Comparison of ENCODE assay signal across 8 cellular contexts in the genomic region with DNA sequence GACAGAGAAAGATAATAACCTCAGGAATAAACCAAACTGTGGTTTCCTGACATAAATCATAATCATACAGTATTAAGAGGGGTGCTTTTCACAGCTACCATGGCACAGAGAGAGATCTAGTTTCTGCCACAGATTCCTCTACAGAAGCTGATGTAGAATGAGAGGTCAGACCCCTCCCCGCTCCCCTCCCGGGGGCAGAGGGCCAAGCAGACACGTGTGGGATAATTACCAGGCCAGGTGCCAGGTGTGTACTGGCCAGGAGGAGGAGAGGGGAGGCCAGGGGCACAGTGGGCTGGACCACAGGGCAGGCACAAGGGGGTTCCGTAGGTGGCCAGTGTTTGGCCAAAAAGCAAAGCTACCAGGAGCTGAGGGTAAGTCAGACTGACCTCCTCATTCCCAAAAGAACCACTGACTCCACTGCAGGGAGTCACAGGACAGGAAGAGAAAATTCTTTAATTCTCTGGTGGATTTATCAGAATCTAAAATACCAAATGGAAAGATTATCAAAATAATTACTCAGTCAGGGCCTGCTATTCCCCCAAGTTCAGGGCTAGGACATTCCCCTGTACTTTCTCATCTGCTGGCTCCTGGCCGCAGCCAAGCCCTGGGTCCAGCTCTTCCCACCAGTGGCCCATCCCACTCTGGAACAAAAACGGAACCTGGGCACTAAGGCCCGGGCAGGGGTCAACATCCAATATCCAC. TPM values are rescaled to one million over a fixed set of nuclear protein-coding genes. Genes with fewer than 3 reads are reported as not detected.
A peak's percentile ranks its signal among the peaks of the same experiment; 100 is the strongest.
DNase-seq lines count a peak whose midpoint lies in the region; ATAC-seq and TF ChIP-seq lines count a peak whose summit lies in the region.

No MANE protein-coding gene starts in this region.

- H3K27me3 ChIP-seq in right lobe of liver (no peaks in the 10 kb centered on the region), thymus (ENCODE audit: control insufficient read depth, insufficient read depth) (no peaks in the 10 kb centered on the region)

- ATAC-seq in right lobe of liver (peak; percentile 31 to 75 (median 50)), GM21737 (IDR thresholded peaks at IDR 0.05; ENCODE audit: unreplicated experiment) (no peak)

- H3K4me1 ChIP-seq in right lobe of liver (peaks cover 0 to 25% (median 5%) of the 10 kb centered on the region in 4 donors), thymus (ENCODE audit: control insufficient read depth, insufficient read depth, low read length) (peaks cover 29% of the 10 kb centered on the region)

- peak overlapping the region; percentile 57 for H3K27ac ChIP-seq in angular gyrus (ENCODE audit: low read depth, low read length)
- H3K27ac ChIP-seq in right lobe of liver = peak overlapping the region; percentile 16 to 49 (median 37)
- peak overlapping the region; percentile 84 for H3K27ac ChIP-seq in thymus (ENCODE audit: low read depth)

- H3K4me3 ChIP-seq in right lobe of liver = no peak overlapping the region
- no peak overlapping the region for H3K4me3 ChIP-seq in thymus (ENCODE audit: low read length)

- peaks cover 49% of the 10 kb centered on the region for H3K4me1 Mint-ChIP-seq in activated CD4-positive, alpha-beta T cell treated with anti-CD3 and anti-CD28 coated beads, Interleukin-2, amount 10 ng/mL, durations not matched to agents 24 days and 14 days

- no peak for TF ChIP-seq CTCF in right lobe of liver (IDR thresholded peaks at IDR 0.05)

- intact Hi-C loops in activated CD4-positive, alpha-beta T cell treated with anti-CD3 and anti-CD28 coated beads, Interleukin-2, amount 10 ng/mL, durations not matched to agents 24 days and 14 days (cut with micrococcal nuclease) = no loop called here
- intact Hi-C loops in right lobe of liver (cut with DNase I) = no loop called here

- DNase-seq in activated CD4-positive, alpha-beta T cell treated with anti-CD3 and anti-CD28 coated beads, Interleukin-2, amount 10 ng/mL, durations not matched to agents 24 days and 14 days = no peak
- DNase-seq in activated CD4-positive, alpha-beta T cell treated with anti-CD3 and anti-CD28 coated beads, Interleukin-2, amount 50 U/mL, for 1 hour = no peak
- DNase-seq in right lobe of liver (peak in 1 of 3 donors; percentile 61), NCI-H1436 treated with DMSO at 0.1 percent for 48 hours (lab: John Stamatoyannopoulos, UW) (no peak), superior temporal gyrus (ENCODE audit: extremely low spot score) (no peak)

- peaks cover 4% of the 10 kb centered on the region for H3K36me3 Mint-ChIP-seq in activated CD4-positive, alpha-beta T cell treated with anti-CD3 and anti-CD28 coated beads, Interleukin-2, amount 10 ng/mL, durations not matched to agents 24 days and 14 days (ENCODE audit: low read depth)

- H3K4me3 Mint-ChIP-seq in activated CD4-positive, alpha-beta T cell treated with anti-CD3 and anti-CD28 coated beads, Interleukin-2, amount 10 ng/mL, durations not matched to agents 24 days and 14 days = peak overlapping the region; percentile 55

- no peak for TF ChIP-seq POLR2A in right lobe of liver (IDR thresholded peaks at IDR 0.05)

- H3K9me3 ChIP-seq in right lobe of liver (no peaks in the 10 kb centered on the region), thymus (ENCODE audit: control insufficient read depth) (no peaks in the 10 kb centered on the region)

- H3K27ac Mint-ChIP-seq in activated CD4-positive, alpha-beta T cell treated with anti-CD3 and anti-CD28 coated beads, Interleukin-2, amount 10 ng/mL, durations not matched to agents 24 days and 14 days = peak overlapping the region; percentile 69

- H3K36me3 ChIP-seq in right lobe of liver (no peaks in the 10 kb centered on the region), thymus (ENCODE audit: control insufficient read depth, insufficient read depth) (no peaks in the 10 kb centered on the region)

- H3K9me3 Mint-ChIP-seq in activated CD4-positive, alpha-beta T cell treated with anti-CD3 and anti-CD28 coated beads, Interleukin-2, amount 10 ng/mL, durations not matched to agents 24 days and 14 days = no peaks in the 10 kb centered on the region

- WGBS in right lobe of liver (ENCODE audit: insufficient coverage, low coverage, low lambda C conversion rate, missing lambda C conversion rate) = 39% methylated on average over 4 of the region's 7 CpGs
- WGBS in thymus = 45% methylated on average over 7 of the region's 7 CpGs

- H3K27me3 Mint-ChIP-seq in activated CD4-positive, alpha-beta T cell treated with anti-CD3 and anti-CD28 coated beads, Interleukin-2, amount 10 ng/mL, durations not matched to agents 24 days and 14 days = no peaks in the 10 kb centered on the region

RNA-seq across cellular contexts. Expression of a gene that starts 30.0 kb away (rescaled TPM):
- 9.3 and 10.6 TPM in 2 replicates for total RNA-seq in activated CD4-positive, alpha-beta T cell treated with anti-CD3 and anti-CD28 coated beads, Interleukin-2, amount 10 ng/mL, durations not matched to agents 24 days and 14 days
- 10 to 100 TPM in 1 of 6 experiments, 1 to 10 TPM in 5; 7.3 to 11.4 (median 8.3) TPM for total RNA-seq in right lobe of liver
- polyA plus RNA-seq in thymus = 11.3 TPM

RNA-seq across cellular contexts. Expression of a gene that starts 44.6 kb away (rescaled TPM):
- total RNA-seq in activated CD4-positive, alpha-beta T cell treated with anti-CD3 and anti-CD28 coated beads, Interleukin-2, amount 10 ng/mL, durations not matched to agents 24 days and 14 days = 18.6 and 19.1 TPM in 2 replicates
- total RNA-seq in right lobe of liver = 1 to 10 TPM; 1.9 to 4.0 (median 2.7) TPM
- 6.1 TPM for polyA plus RNA-seq in thymus
